In the genomic region with DNA sequence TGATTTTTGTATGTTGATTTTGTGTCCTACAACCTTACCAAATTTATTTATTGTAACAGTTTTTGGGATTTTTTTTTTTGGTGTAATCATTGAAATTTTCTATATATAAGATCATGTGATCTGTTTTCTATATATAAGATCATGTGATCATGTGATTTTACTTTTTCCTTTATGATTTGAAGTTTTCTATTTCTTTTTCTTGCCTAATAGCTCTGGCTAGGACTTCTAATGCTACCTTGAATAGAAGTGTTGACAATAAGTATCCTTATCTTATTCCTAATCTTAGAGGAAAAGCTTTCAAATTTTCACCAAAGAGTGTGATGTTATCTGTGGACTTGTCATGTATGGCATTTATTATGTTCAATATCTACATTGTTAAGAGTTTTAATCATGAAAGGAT, we compare ENCODE assay signal across 26 cellular contexts.
"Had no signal": no experiment of that assay in that cellular context is flagged by ENCODE, and none has a peak within 500 bp of the region (broad histone marks: within the 10 kb centered on the region; RNA-seq: fewer than 3 reads in every experiment).

No MANE protein-coding gene starts in this region.

- H3K27ac ChIP-seq: coronary artery, dorsolateral prefrontal cortex, epithelial cell of prostate, esophagus squamous epithelium, gastrocnemius medialis, heart right ventricle, left lung, lower lobe of right lung had no signal

- H3K4me1 Mint-ChIP-seq: endodermal cell had no signal

- DNase-seq: dermis blood vessel endothelial cell; dorsolateral prefrontal cortex; effector CD8-positive, alpha-beta T cell; effector memory CD8-positive, alpha-beta T cell; endodermal cell; erythroblast; esophagus squamous epithelium; foreskin fibroblast; foreskin melanocyte; gastrocnemius medialis; glutamatergic neuron; head of caudate nucleus; heart right ventricle; hippocampal formation; left cardiac atrium; left lung; left ventricle myocardium superior; lower lobe of right lung; mesenchymal stem cell; mucosa of descending colon; naive B cell; naive thymus-derived CD8-positive, alpha-beta T cell had no signal

- H3K9me3 ChIP-seq: esophagus squamous epithelium, gastrocnemius medialis had no signal

- H3K9me3 Mint-ChIP-seq: effector memory CD8-positive, alpha-beta T cell had no signal

- H3K27me3 Mint-ChIP-seq: effector memory CD8-positive, alpha-beta T cell; naive B cell; naive thymus-derived CD8-positive, alpha-beta T cell had no signal

- H3K27ac Mint-ChIP-seq: effector memory CD8-positive, alpha-beta T cell; endodermal cell; mesothelial cell of epicardium; naive B cell; naive thymus-derived CD8-positive, alpha-beta T cell had no signal

- ATAC-seq: effector memory CD8-positive, alpha-beta T cell; esophagus mucosa; gastrocnemius medialis; heart right ventricle; left cardiac atrium; left lung; left ventricle myocardium superior; lower lobe of right lung; mucosa of descending colon; naive thymus-derived CD8-positive, alpha-beta T cell had no signal

- H3K4me3 ChIP-seq: coronary artery, dorsolateral prefrontal cortex, esophagus squamous epithelium, gastrocnemius medialis, heart right ventricle, left lung, lower lobe of right lung, mucosa of descending colon had no signal

- H3K4me1 ChIP-seq: left lung, lower lobe of right lung had no signal

- H3K4me3 Mint-ChIP-seq: effector memory CD8-positive, alpha-beta T cell; endodermal cell; mesothelial cell of epicardium; naive B cell; naive thymus-derived CD8-positive, alpha-beta T cell had no signal

- H3K27me3 ChIP-seq: dorsolateral prefrontal cortex, esophagus squamous epithelium, gastrocnemius medialis, heart right ventricle, left lung had no signal

- H3K36me3 Mint-ChIP-seq: naive B cell had no signal

- H3K36me3 ChIP-seq: esophagus squamous epithelium, gastrocnemius medialis, heart right ventricle, left lung, lower lobe of right lung had no signal
